ENCODE assay signal across 8 cellular contexts in the genomic region with DNA sequence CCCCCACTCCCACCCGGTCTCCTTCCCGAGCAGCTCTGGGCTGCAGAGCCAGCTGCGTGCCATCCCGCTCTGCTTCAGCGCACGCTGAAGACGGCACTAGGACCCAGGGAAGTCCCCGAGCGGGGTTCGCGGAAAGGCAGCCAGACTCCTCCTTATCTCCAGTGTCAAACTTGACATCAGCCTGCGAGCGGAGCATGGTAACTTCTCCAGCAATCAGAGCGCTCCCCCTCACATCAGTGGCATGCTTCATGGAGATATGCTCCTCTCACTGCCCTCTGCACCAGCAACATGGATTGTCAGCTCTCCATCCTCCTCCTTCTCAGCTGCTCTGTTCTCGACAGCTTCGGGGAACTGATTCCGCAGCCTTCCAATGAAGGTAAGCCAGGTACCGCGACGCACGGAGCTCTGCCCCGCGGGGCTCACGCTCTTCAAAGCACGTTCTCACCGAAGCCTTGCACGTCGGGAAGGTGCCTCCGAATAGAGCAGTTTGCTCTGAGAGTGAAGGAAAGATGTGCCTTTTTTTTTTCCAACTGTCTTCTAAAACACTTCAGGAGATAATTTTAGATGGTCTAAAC. TPM values are rescaled to one million over a fixed set of nuclear protein-coding genes. Genes with fewer than 3 reads are reported as not detected.
A peak's percentile ranks its signal among the peaks of the same experiment; 100 is the strongest.
DNase-seq lines count a peak whose midpoint lies in the region; ATAC-seq, FAIRE-seq and TF ChIP-seq lines count a peak whose summit lies in the region.

TSS of gene EPHA3 (plus strand) at position 161 of the 575 bp plus-strand sequence. CDS start at position 289, 128 bp downstream.

- in situ Hi-C loops in HAP-1 (cut with MboI; ENCODE audit: low sequenced_read_pairs): loop anchor here (25.0 kb wide), 1 partner anchor 895 kb away; no protein-coding TSS in a partner anchor

- H3K4me1 ChIP-seq in HAP-1 (peaks cover 36% of the 10 kb centered on the region), left lung (no peaks in the 10 kb centered on the region)

- no peak for TF ChIP-seq POLR2A in H54 (IDR thresholded peaks at IDR 0.05; ENCODE audit: low read depth, low read length)

- H3K27ac ChIP-seq in dorsolateral prefrontal cortex (peak within 1 kb of the TSS in 26 of 59 donors; percentile 9 to 72 (median 38)), left lung (no peak within 1 kb of the TSS)

- no peak for FAIRE-seq in H54 (lab: Jason Lieb, UNC)

- intact Hi-C loops in dorsolateral prefrontal cortex (cut with DNase I): loop anchor here in 1 of 2 donors (10.0 kb wide), 1 partner anchor 747 kb away; no protein-coding TSS in a partner anchor
- intact Hi-C loops in left lung (cut with DNase I): no loop called here

- TF ChIP-seq CTCF in LNCaP clone FGC (IDR thresholded peaks at IDR 0.05; ENCODE audit: control insufficient read depth, extremely low read depth, insufficient read depth) (0 out of 2 replicates have a peak, but pooled peaks have one; percentile 4), dorsolateral prefrontal cortex (IDR thresholded peaks at IDR 0.05 in 54 of 56, conservative IDR thresholded peaks at IDR 0.05 in 2 of 56; ENCODE audit: low read depth in 1 of 56, partially characterized antibody in 56 of 56) (peak in 11 of 56 donors; percentile 7 to 23 (median 12)), left lung (IDR thresholded peaks at IDR 0.05) (no peak)

- H3K27me3 ChIP-seq in HAP-1 (ENCODE audit: low read depth) (no peaks in the 10 kb centered on the region), dorsolateral prefrontal cortex (peaks cover 0 to 14% (median 0%) of the 10 kb centered on the region in 45 donors), left lung (peaks cover 21 to 48% of the 10 kb centered on the region in 2 donors)

- DNase-seq in HAP-1 (ENCODE audit: low spot score in 2 of 2) (peak; percentile 84 to 92), LNCaP clone FGC (ENCODE audit: low read depth) (no peak), dorsolateral prefrontal cortex (peak; percentile 46 to 89 (median 84)), left lung (peak; percentile 69 to 80), H54 (ENCODE audit: insufficient read length, low spot score) (no peak)
- peak; percentile 12 for DNase-seq in activated CD4-positive, alpha-beta T cell treated with anti-CD3 and anti-CD28 coated beads for 1 hour
- peak; percentile 40 to 53 for DNase-seq in stimulated activated CD4-positive, alpha-beta T cell treated with anti-CD3 and anti-CD28 coated beads, Interleukin-2, amount 100 ng/mL, for 24 hours

- peak within 1 kb of the TSS; percentile 18 for H3K4me3 ChIP-seq in GM08714 (ENCODE audit: low read length)
- H3K4me3 ChIP-seq in HAP-1: peak within 1 kb of the TSS; percentile 45
- peak within 1 kb of the TSS; percentile 38 for H3K4me3 ChIP-seq in LNCaP clone FGC (ENCODE audit: low read depth, low read length)
- H3K4me3 ChIP-seq in dorsolateral prefrontal cortex: peak within 1 kb of the TSS; percentile 33 to 86 (median 66)
- peak within 1 kb of the TSS; percentile 15 to 21 for H3K4me3 ChIP-seq in left lung

- H3K36me3 ChIP-seq in HAP-1 (replicated peaks) (no peaks in the 10 kb centered on the region), left lung (no peaks in the 10 kb centered on the region)

- H3K9me3 ChIP-seq in HAP-1 (no peaks in the 10 kb centered on the region), left lung (no peaks in the 10 kb centered on the region)

- ATAC-seq in left lung: peak; percentile 96

RNA-seq across cellular contexts. Expression of gene EPHA3, which starts in this region (rescaled TPM):
- total RNA-seq in dorsolateral prefrontal cortex (10 to 100 TPM in 37 of 120 experiments, 1 to 10 TPM in 83; 4.4 to 18.2 (median 8.8) TPM), left lung (1 to 10 TPM; 1.9 to 6.2 TPM)

Comparison
In these comparisons a context has a peak if more than half of its experiments do, and no peak if none do; other contexts are left out.
1. DNase-seq: peak in HAP-1 (2 of 2), activated CD4-positive, alpha-beta T cell treated with anti-CD3 and anti-CD28 coated beads for 1 hour (single experiment), dorsolateral prefrontal cortex (10 of 10), left lung (2 of 2) and stimulated activated CD4-positive, alpha-beta T cell treated with anti-CD3 and anti-CD28 coated beads, Interleukin-2, amount 100 ng/mL, for 24 hours (2 of 2); none in LNCaP clone FGC (single experiment) and H54 (single experiment).
2. Peak in every context shown above with its lines, with median percentiles within 50 percentile points of each other: H3K4me3 ChIP-seq.